Comparison of ENCODE assay signal across 8 cellular contexts in the genomic region with DNA sequence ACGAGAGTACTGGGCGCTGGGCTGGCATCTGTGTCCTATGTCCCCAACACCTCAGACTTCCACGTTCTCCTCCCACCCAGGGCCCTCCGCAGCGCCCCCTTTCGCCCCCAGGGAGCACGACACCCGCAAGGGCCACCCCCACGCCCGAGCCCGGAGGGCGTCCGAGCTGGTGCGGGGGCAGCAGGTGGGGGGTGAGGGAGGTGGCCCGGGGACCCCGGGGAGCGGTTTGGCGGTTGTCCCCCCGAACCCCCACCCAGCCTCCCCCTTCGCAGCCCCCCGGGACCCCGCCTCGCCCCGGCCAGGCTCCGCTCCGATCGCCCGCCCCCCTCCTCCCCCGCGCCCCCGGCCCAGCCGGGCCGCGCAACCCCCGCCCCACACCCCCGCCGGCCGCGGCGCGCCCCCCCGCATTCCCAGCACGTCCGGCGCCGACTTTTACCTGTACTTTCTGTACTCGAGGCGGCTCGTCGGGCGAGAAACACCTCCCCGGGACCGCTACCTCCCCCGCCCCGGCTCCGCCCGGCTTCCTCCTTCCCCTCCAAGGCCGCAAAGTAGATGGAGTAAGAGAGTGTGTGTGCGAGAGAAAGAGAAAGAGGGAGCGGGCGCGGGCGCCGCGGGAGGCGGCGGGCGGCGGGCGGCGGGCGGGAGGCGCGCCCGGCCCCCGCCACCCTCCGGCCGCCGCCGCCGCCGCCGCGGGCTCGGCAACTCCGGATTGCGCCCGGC. TPM values are rescaled to one million over a fixed set of nuclear protein-coding genes. Genes with fewer than 3 reads are reported as not detected.
DNase-seq lines count a peak whose midpoint lies in the region; ATAC-seq and TF ChIP-seq lines count a peak whose summit lies in the region.

No MANE protein-coding gene starts in this region.

- H3K36me3 ChIP-seq in lung (ENCODE audit: control insufficient read depth in 2 of 2, insufficient read depth in 2 of 2, low read length in 2 of 2) (no peaks in the 10 kb centered on the region), subcutaneous abdominal adipose tissue (ENCODE audit: control insufficient read depth in 5 of 5, insufficient read depth in 5 of 5, low read length in 5 of 5) (no peaks in the 10 kb centered on the region)

- H3K27ac ChIP-seq in lung (ENCODE audit: low read depth in 1 of 2, low read length in 1 of 2) (peak overlapping the region in 1 of 2 donors; percentile 26), subcutaneous abdominal adipose tissue (ENCODE audit: low read depth, low read length) (no peak overlapping the region)

- H3K4me1 ChIP-seq in lung (ENCODE audit: control insufficient read depth in 2 of 2, insufficient read depth in 2 of 2, low read length in 2 of 2) (peaks cover 0 to 8% of the 10 kb centered on the region in 2 donors), subcutaneous abdominal adipose tissue (ENCODE audit: control insufficient read depth in 5 of 5, insufficient read depth in 5 of 5, low read length in 5 of 5) (peaks cover 0 to 8% (median 4%) of the 10 kb centered on the region in 5 donors)

- no peaks in the 10 kb centered on the region for H3K9me3 ChIP-seq in lung (ENCODE audit: control insufficient read depth in 2 of 2, insufficient read depth in 1 of 2, low read length in 1 of 2)
- H3K9me3 ChIP-seq in subcutaneous abdominal adipose tissue (ENCODE audit: control insufficient read depth in 5 of 5, low read length in 5 of 5): no peaks in the 10 kb centered on the region

- TF ChIP-seq CTCF in GM12875 (IDR thresholded peaks at IDR 0.05; ENCODE audit: borderline replicate concordance, insufficient read depth, low read depth, low read length): peak; percentile 87
- peak; percentile 88 for TF ChIP-seq CTCF in WTC11 (IDR thresholded peaks at IDR 0.05)
- peak; percentile 63 for TF ChIP-seq CTCF in chondrocyte (IDR thresholded peaks at IDR 0.05)
- no peak for TF ChIP-seq CTCF in lung (IDR thresholded peaks at IDR 0.05; ENCODE audit: control extremely low read depth, extremely low read depth)

- H3K4me1 Mint-ChIP-seq in WTC11 (no peaks in the 10 kb centered on the region), chondrocyte (ENCODE audit: low read depth) (no peaks in the 10 kb centered on the region)

- no peak overlapping the region for H3K9ac ChIP-seq in subcutaneous abdominal adipose tissue (ENCODE audit: low read length in 5 of 5)

- WGBS in lung, 2 donors: 4 to 8% methylated on average over 28 to 86 of the region's 88 CpGs

- ATAC-seq in HG03039 (IDR thresholded peaks at IDR 0.05; ENCODE audit: unreplicated experiment) (peak; percentile 21), WTC11 (peak; percentile 67), lung (ENCODE audit: insufficient read depth, low FRiP score) (no peak), HG02798 (IDR thresholded peaks at IDR 0.05; ENCODE audit: poor library complexity, unreplicated experiment) (no peak), GM18519 (IDR thresholded peaks at IDR 0.05; ENCODE audit: low FRiP score, unreplicated experiment) (no peak)

- H3K9me3 Mint-ChIP-seq in WTC11 (0 out of 2 replicates have a peak, but pooled peaks cover 7% of the 10 kb centered on the region), chondrocyte (ENCODE audit: low read depth) (peaks cover 18% of the 10 kb centered on the region)

- peaks cover 46% of the 10 kb centered on the region for H3K27me3 Mint-ChIP-seq in WTC11 (ENCODE audit: low read depth)
- peaks cover 12% of the 10 kb centered on the region for H3K27me3 Mint-ChIP-seq in chondrocyte (ENCODE audit: low read depth)

- CTCF ChIA-PET in WTC11 (lab: Charles Lee): interaction anchor here (0.6 kb wide), 1 partner anchor 34 kb away, joined by 4 read pairs; no protein-coding TSS in a partner anchor

- H3K4me3 Mint-ChIP-seq in WTC11 (peak overlapping the region; percentile 75), chondrocyte (ENCODE audit: unreplicated experiment) (peak overlapping the region; percentile 82)

- H3K36me3 Mint-ChIP-seq in WTC11 (no peaks in the 10 kb centered on the region), chondrocyte (ENCODE audit: low read depth) (no peaks in the 10 kb centered on the region)

- H3K4me3 ChIP-seq in GM12875 (ENCODE audit: low read depth, low read length) (peak overlapping the region; percentile 62), lung (peak overlapping the region; percentile 71), subcutaneous abdominal adipose tissue (ENCODE audit: low read depth in 1 of 5, low read length in 5 of 5) (peak overlapping the region in 4 of 5 donors; percentile 51 to 60 (median 56))

- no peaks in the 10 kb centered on the region for H3K27me3 ChIP-seq in lung (ENCODE audit: control insufficient read depth, insufficient read depth)
- no peaks in the 10 kb centered on the region for H3K27me3 ChIP-seq in subcutaneous abdominal adipose tissue (ENCODE audit: control insufficient read depth in 5 of 5, insufficient read depth in 4 of 5, low read length in 5 of 5)

- DNase-seq in WTC11 (ENCODE audit: low spot score): peak; percentile 61
- DNase-seq in chondrocyte (ENCODE audit: low spot score): no peak
- DNase-seq in lung (ENCODE audit: low spot score): peak; percentile 37

- no peak overlapping the region for H3K27ac Mint-ChIP-seq in WTC11
- H3K27ac Mint-ChIP-seq in chondrocyte (ENCODE audit: unreplicated experiment): no peak overlapping the region

- POLR2A ChIA-PET in WTC11 (lab: Charles Lee): no interaction called here

TF ChIP-seq in WTC11, 78 proteins besides CTCF, POLR2A, EP300 and RAD21:
- TF ChIP-seq, protein P1, sequence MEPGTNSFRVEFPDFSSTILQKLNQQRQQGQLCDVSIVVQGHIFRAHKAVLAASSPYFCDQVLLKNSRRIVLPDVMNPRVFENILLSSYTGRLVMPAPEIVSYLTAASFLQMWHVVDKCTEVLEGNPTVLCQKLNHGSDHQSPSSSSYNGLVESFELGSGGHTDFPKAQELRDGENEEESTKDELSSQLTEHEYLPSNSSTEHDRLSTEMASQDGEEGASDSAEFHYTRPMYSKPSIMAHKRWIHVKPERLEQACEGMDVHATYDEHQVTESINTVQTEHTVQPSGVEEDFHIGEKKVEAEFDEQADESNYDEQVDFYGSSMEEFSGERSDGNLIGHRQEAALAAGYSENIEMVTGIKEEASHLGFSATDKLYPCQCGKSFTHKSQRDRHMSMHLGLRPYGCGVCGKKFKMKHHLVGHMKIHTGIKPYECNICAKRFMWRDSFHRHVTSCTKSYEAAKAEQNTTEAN (CRISPR knock-in tag; IDR thresholded peaks at IDR 0.05): no peak
- TF ChIP-seq, protein P2, sequence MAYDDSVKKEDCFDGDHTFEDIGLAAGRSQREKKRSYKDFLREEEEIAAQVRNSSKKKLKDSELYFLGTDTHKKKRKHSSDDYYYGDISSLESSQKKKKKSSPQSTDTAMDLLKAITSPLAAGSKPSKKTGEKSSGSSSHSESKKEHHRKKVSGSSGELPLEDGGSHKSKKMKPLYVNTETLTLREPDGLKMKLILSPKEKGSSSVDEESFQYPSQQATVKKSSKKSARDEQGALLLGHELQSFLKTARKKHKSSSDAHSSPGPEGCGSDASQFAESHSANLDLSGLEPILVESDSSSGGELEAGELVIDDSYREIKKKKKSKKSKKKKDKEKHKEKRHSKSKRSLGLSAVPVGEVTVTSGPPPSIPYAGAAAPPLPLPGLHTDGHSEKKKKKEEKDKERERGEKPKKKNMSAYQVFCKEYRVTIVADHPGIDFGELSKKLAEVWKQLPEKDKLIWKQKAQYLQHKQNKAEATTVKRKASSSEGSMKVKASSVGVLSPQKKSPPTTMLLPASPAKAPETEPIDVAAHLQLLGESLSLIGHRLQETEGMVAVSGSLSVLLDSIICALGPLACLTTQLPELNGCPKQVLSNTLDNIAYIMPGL (CRISPR knock-in tag; IDR thresholded peaks at IDR 0.05): 0 out of 2 replicates have a peak, but pooled peaks have one; percentile 19

RNA-seq across cellular contexts. Expression of a gene that starts 0.9 kb away (rescaled TPM):
- total RNA-seq in WTC11 (2021): 4.3 to 8.2 TPM (median 5.4 TPM) in 3 replicates
- total RNA-seq in chondrocyte: 2.2 to 4.1 TPM (median 3.0 TPM) in 3 replicates
- total RNA-seq in lung: 10 to 100 TPM in 1 of 2 donors, 1 to 10 TPM in 1; 3.5 to 12.6 TPM
- polyA plus RNA-seq in lung: 1 to 10 TPM; 1.3 to 3.9 TPM

Comparison
In these comparisons a context has a peak if more than half of its experiments do, and no peak if none do; other contexts are left out.
1. ATAC-seq: peak in HG03039 (single experiment) and WTC11 (single experiment); none in lung (single experiment), HG02798 (single experiment) and GM18519 (single experiment).
2. Peak in every context shown above with its lines, with median percentiles within 50 percentile points of each other: H3K4me3 ChIP-seq.